In the genomic region with DNA sequence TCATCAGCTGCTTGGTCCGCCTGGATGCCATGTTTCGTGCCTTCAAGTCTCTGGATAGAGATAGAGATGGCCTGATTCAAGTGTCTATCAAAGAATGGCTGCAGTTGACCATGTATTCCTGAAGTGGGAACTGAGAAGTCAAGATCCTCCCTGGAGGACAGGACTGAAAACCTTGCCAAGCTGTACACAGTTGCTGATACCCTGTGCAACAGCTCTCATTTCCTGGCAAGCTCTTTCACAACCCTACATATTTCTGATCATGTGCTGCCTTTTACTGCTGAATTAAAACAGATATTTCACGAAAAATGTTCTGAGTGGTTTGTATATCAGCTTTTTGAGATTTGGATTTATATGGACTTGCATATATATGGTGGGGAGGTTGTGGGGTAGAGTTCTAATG, we compare ENCODE assay signal across 15 cellular contexts. TPM values are rescaled to one million over a fixed set of nuclear protein-coding genes. Genes with fewer than 3 reads are reported as not detected.
DNase-seq lines count a peak whose midpoint lies in the region; ATAC-seq and TF ChIP-seq lines count a peak whose summit lies in the region.
"Had no signal": no experiment of that assay in that cellular context is flagged by ENCODE, and none has a peak within 500 bp of the region (broad histone marks: within the 10 kb centered on the region; RNA-seq: fewer than 3 reads in every experiment).

No MANE protein-coding gene starts in this region.

- ATAC-seq in GM18870 (IDR thresholded peaks at IDR 0.05; ENCODE audit: unreplicated experiment) (no peak), HG03280 (IDR thresholded peaks at IDR 0.05; ENCODE audit: unreplicated experiment) (no peak)
- ATAC-seq: T-helper 17 cell had no signal

- CTCF ChIA-PET in RWPE1 (lab: Yijun Ruan, JAX), result interaction anchor here (0.6 to 1.5 kb wide), 2 partner anchors 15 to 103 kb away, joined by 3 to 4 read pairs; no protein-coding TSS in a partner anchor

- H3K4me1 ChIP-seq in prostate gland (replicated peaks), result no peaks in the 10 kb centered on the region

- intact Hi-C loops in prostate gland (cut with DNase I), result no loop called here

- WGBS in prostate gland, result 76% methylated on average over 3 of the region's 3 CpGs

- POLR2A ChIA-PET in RWPE1 (lab: Yijun Ruan, JAX; ENCODE audit: low non-redundant PET), result no interaction called here

- no peak for TF ChIP-seq POLR2A in prostate gland (IDR thresholded peaks at IDR 0.05)

- TF ChIP-seq CTCF in RWPE1 (conservative IDR thresholded peaks at IDR 0.05; ENCODE audit: low read depth) (no peak), prostate gland (IDR thresholded peaks at IDR 0.05) (no peak), WERI-Rb-1 (IDR thresholded peaks at IDR 0.05; ENCODE audit: low read depth, low read length) (no peak)

- H3K27me3 ChIP-seq in prostate gland (replicated peaks; ENCODE audit: insufficient read depth) (no peaks in the 10 kb centered on the region), WERI-Rb-1 (ENCODE audit: insufficient read depth, low read depth, severe bottlenecking) (no peaks in the 10 kb centered on the region)
- H3K27me3 ChIP-seq: sigmoid colon had no signal

- no peaks in the 10 kb centered on the region for H3K36me3 ChIP-seq in prostate gland
- no peaks in the 10 kb centered on the region for H3K36me3 ChIP-seq in WERI-Rb-1
- H3K36me3 ChIP-seq: sigmoid colon had no signal

- H3K4me3 ChIP-seq in prostate gland (no peak overlapping the region), WERI-Rb-1 (ENCODE audit: low read depth, low read length) (no peak overlapping the region)
- H3K4me3 ChIP-seq: sigmoid colon had no signal

- DNase-seq in GM03348 (ENCODE audit: low spot score), result peak; percentile 36
- peak; percentile 20 for DNase-seq in RWPE1 (ENCODE audit: low spot score)
- peak; percentile 87 for DNase-seq in fibroblast of gingiva (ENCODE audit: low read depth)
- DNase-seq in prostate gland (ENCODE audit: low spot score), result peak; percentile 39
- DNase-seq in kidney tubule cell (ENCODE audit: low spot score), result no peak
- no peak for DNase-seq in WERI-Rb-1
- DNase-seq: activated CD4-positive, alpha-beta T cell treated with anti-CD3 and anti-CD28 coated beads for 48 hours; COR-L47; NCI-H2029 treated with DMSO at 0.1 percent for 48 hours; sigmoid colon; substantia nigra; T-helper 17 cell had no signal

- H3K9me3 ChIP-seq in prostate gland (no peaks in the 10 kb centered on the region), WERI-Rb-1 (ENCODE audit: severe bottlenecking) (no peaks in the 10 kb centered on the region)
- H3K9me3 ChIP-seq: sigmoid colon had no signal

- H3K27ac ChIP-seq in RWPE1, result peak overlapping the region; percentile 82
- peak overlapping the region in 1 of 2 donors; percentile 17 for H3K27ac ChIP-seq in prostate gland
- no peak overlapping the region for H3K27ac ChIP-seq in WERI-Rb-1
- H3K27ac ChIP-seq: KMS-11, sigmoid colon had no signal

RNA-seq across cellular contexts. Expression of gene CAPNS2, which starts 0.9 kb away (rescaled TPM):
- total RNA-seq in prostate gland, result 1 to 10 TPM in 1 of 2 donors, not detected in 1; 1.9 TPM
- total RNA-seq: T-helper 17 cell had no signal

RNA-seq across cellular contexts. Expression of gene LPCAT2, which starts 58.5 kb away (rescaled TPM):
- total RNA-seq in prostate gland, result 10 to 100 TPM; 10.8 to 13.6 TPM

Comparison
In these comparisons a context has a peak if more than half of its experiments do, and no peak if none do; other contexts are left out.
1. DNase-seq: peak in GM03348 (single experiment), RWPE1 (single experiment), fibroblast of gingiva (single experiment) and prostate gland (single experiment); none in kidney tubule cell (single experiment) and WERI-Rb-1 (single experiment).